In the genomic region with DNA sequence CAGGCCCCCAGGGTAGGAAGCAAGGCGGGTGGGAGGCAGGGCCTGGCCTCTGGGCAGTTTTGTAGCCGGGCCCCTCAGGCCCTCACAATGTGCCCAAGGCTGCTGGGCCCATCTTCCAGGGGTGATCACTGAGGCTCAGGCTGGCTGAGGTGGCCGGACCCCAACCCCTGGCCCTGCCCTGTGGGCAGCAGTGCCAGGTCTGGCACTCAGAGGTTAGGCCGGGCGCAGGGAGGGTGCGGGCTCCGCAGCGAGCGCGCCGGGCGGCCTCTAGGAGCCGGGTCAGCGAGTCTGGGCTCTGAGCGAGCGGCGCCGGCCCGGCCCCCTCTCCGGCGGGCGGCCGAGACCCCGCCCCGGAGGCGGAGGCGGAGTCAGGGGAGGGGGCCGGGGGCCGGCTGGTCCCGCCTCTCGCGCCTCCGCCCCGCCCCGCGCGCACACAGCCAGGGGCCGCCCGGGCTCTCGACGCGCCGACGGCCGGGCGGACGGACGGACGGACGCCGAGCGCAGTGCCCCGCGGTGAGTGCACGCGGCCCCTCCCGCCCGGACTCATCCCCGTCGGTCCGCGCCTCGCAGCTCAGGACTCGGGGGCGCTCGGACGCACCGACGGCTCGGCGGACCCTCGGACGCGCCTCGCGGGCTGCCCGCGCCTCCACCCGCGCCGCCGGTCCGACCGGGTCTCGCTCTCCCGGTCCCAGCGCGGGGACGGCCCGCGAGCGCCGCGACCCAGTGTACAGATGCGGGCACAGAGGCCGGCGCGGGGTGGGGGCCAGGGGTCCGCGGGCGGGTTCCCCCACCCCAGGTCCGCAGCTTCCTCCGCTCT, we compare ENCODE assay signal across 8 cellular contexts.
DNase-seq lines count a peak whose midpoint lies in the region; ATAC-seq and TF ChIP-seq lines count a peak whose summit lies in the region.

TSS of gene FBLN2 (plus strand) at position 430 of the 817 bp plus-strand sequence. CDS start 21,231 bp downstream, outside the sequence.

- no peaks in the 10 kb centered on the region for H3K36me3 ChIP-seq in iPS-20b (ENCODE audit: insufficient read depth, low read depth, low read length)

- H3K36me3 Mint-ChIP-seq in stimulated activated memory B cell treated with anti-CD40 and anti-IgM and Interleukin-4, amounts not matched to agents 10 μg/mL and 1 μg/mL and 100 μg/mL, for 72 hours, result no peaks in the 10 kb centered on the region

- no peak within 1 kb of the TSS for H3K27ac ChIP-seq in iPS-20b (ENCODE audit: low read length)

- no peaks in the 10 kb centered on the region for H3K9me3 ChIP-seq in iPS-20b (ENCODE audit: insufficient read depth, low read depth, low read length)

- peak within 1 kb of the TSS; percentile 64 for H3K4me3 Mint-ChIP-seq in stimulated activated memory B cell treated with anti-CD40 and anti-IgM and Interleukin-4, amounts not matched to agents 10 μg/mL and 1 μg/mL and 100 μg/mL, for 72 hours

- H3K4me3 ChIP-seq in astrocyte of the spinal cord (ENCODE audit: low read depth, low read length) (peak within 1 kb of the TSS; percentile 23), iPS-20b (ENCODE audit: low read length) (peak within 1 kb of the TSS; percentile 55; the same call in 1 of the 2 replicates)

- no peak within 1 kb of the TSS for H3K9ac ChIP-seq in iPS-20b (ENCODE audit: low read depth, low read length)

- H3K4me1 Mint-ChIP-seq in stimulated activated memory B cell treated with anti-CD40 and anti-IgM and Interleukin-4, amounts not matched to agents 10 μg/mL and 1 μg/mL and 100 μg/mL, for 72 hours, result peaks cover 57% of the 10 kb centered on the region

- peak; percentile 32 for DNase-seq in stimulated activated CD4-positive, alpha-beta T cell treated with anti-CD3 and anti-CD28 coated beads, Interleukin-4, amount 100 ng/mL, for 1 hour
- DNase-seq in stimulated activated CD4-positive, alpha-beta T cell treated with anti-CD3 and anti-CD28 coated beads, Interleukin-1b, Interleukin-23, amount 100 ng/mL, for 48 hours, result no peak
- no peak for DNase-seq in astrocyte of the spinal cord (ENCODE audit: low read depth, low spot score)

- in situ Hi-C loops in astrocyte of the spinal cord (cut with HindIII; ENCODE audit: low sequenced_read_pairs), result no loop called here

- peaks cover 68% of the 10 kb centered on the region for H3K27me3 Mint-ChIP-seq in stimulated activated memory B cell treated with anti-CD40 and anti-IgM and Interleukin-4, amounts not matched to agents 10 μg/mL and 1 μg/mL and 100 μg/mL, for 72 hours

- H3K27ac Mint-ChIP-seq in stimulated activated memory B cell treated with anti-CD40 and anti-IgM and Interleukin-4, amounts not matched to agents 10 μg/mL and 1 μg/mL and 100 μg/mL, for 72 hours, result peak within 1 kb of the TSS; percentile 12

- H3K4me1 ChIP-seq in iPS-20b (ENCODE audit: insufficient read depth, low read length), result peaks cover 6% of the 10 kb centered on the region; the same call in 1 of the 2 replicates

- ATAC-seq in stimulated activated memory B cell treated with anti-CD40 and anti-IgM and Interleukin-4, amounts not matched to agents 10 μg/mL and 1 μg/mL and 100 μg/mL, for 72 hours, result peak; percentile 53
- ATAC-seq in HG03460 (IDR thresholded peaks at IDR 0.05; ENCODE audit: unreplicated experiment), result no peak
- ATAC-seq in GM21390 (IDR thresholded peaks at IDR 0.05; ENCODE audit: unreplicated experiment), result no peak
- no peak for ATAC-seq in HG02642 (IDR thresholded peaks at IDR 0.05; ENCODE audit: poor library complexity, unreplicated experiment)

- no peaks in the 10 kb centered on the region for H3K9me3 Mint-ChIP-seq in stimulated activated memory B cell treated with anti-CD40 and anti-IgM and Interleukin-4, amounts not matched to agents 10 μg/mL and 1 μg/mL and 100 μg/mL, for 72 hours

- no peak for TF ChIP-seq CTCF in astrocyte of the spinal cord (IDR thresholded peaks at IDR 0.05; ENCODE audit: low read depth, low read length)

- peaks cover 23% of the 10 kb centered on the region for H3K27me3 ChIP-seq in iPS-20b (ENCODE audit: insufficient read depth, low read length)
